ENCODE assay signal across 7 cellular contexts in the genomic region with DNA sequence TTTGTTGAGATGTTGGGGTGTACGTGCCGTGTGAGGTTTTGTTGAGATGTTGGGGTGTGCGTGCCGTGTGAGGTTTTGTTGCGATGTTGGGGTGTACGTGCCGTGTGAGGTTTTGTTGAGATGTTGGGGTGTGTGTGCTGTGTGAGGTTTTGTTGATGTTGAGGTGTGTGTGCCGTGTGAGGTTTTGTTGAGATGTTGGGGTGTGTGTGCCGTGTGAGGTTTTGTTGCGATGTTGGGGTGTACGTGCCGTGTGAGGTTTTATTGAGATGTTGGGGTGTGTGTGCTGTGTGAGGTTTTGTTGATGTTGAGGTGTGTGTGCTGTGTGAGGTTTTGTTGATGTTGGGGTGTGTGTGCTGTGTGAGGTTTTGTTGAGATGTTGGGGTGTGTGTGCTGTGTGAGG. TPM values are rescaled to one million over a fixed set of nuclear protein-coding genes. Genes with fewer than 3 reads are reported as not detected.
A peak's percentile ranks its signal among the peaks of the same experiment; 100 is the strongest.
DNase-seq lines count a peak whose midpoint lies in the region; ATAC-seq, FAIRE-seq and TF ChIP-seq lines count a peak whose summit lies in the region.
"Not testable (repeated sequence)": the region's sequence is repeated elsewhere in the genome, so short reads cannot be mapped to it uniquely, and the experiment has no call there.

No MANE protein-coding gene starts in this region.

- not testable (repeated sequence) for H3K27me3 ChIP-seq in PC-3 (ENCODE audit: low read length); astrocyte (ENCODE audit: insufficient read depth, low read length); iPS-20b (ENCODE audit: insufficient read depth, low read length); skeletal muscle tissue (ENCODE audit: control insufficient read depth in 3 of 3, insufficient read depth in 3 of 3, low read length in 3 of 3)

- H3K4me3 Mint-ChIP-seq in astrocyte (ENCODE audit: unreplicated experiment): not testable (repeated sequence)

- H3K79me2 ChIP-seq in PC-3 (ENCODE audit: low read length) (peaks cover 45% of the 10 kb centered on the region), astrocyte (ENCODE audit: insufficient read depth, low read length) (peaks cover 65% of the 10 kb centered on the region)

- not testable (repeated sequence) for ATAC-seq in A549, PC-3

- H3K4me1 ChIP-seq in A549: peaks cover 49% of the 10 kb centered on the region
- H3K4me1 ChIP-seq in PC-3 (ENCODE audit: insufficient read depth, low read length): peaks cover 55% of the 10 kb centered on the region
- H3K4me1 ChIP-seq in astrocyte (ENCODE audit: insufficient read depth, low read length): peaks cover 44% of the 10 kb centered on the region
- peaks cover 22% of the 10 kb centered on the region for H3K4me1 ChIP-seq in iPS-20b (ENCODE audit: insufficient read depth, low read length)
- H3K4me1 ChIP-seq in skeletal muscle tissue (ENCODE audit: control insufficient read depth in 3 of 3, insufficient read depth in 3 of 3, low read length in 3 of 3): peaks cover 40 to 62% (median 50%) of the 10 kb centered on the region in 3 donors

- POLR2A ChIA-PET in A549 (lab: Yijun Ruan, JAX): not testable (repeated sequence)
- POLR2A ChIA-PET in PC-3 (lab: Charles Lee; ENCODE audit: unreplicated experiment): interaction anchor here (0.6 kb wide), 1 partner anchor 30 kb away, joined by 3 read pairs; no protein-coding TSS in a partner anchor

- CTCF ChIA-PET in A549 (lab: Yijun Ruan, JAX): interaction anchor here (1.9 to 2.6 kb wide), 3 partner anchors 8 to 113 kb away, joined by 4 to 12 read pairs (median 7); no protein-coding TSS in a partner anchor
- CTCF ChIA-PET in PC-3 (lab: Charles Lee): not testable (repeated sequence)

- not testable (repeated sequence) for H3K4me3 ChIP-seq in A549; astrocyte (ENCODE audit: insufficient read depth, low read depth, low read length); iPS-20b (ENCODE audit: low read length); skeletal muscle tissue (ENCODE audit: low read length in 3 of 3)
- peak overlapping the region; percentile 51; the same call in 1 of the 2 replicates for H3K4me3 ChIP-seq in PC-3 (ENCODE audit: low read length)

- TF ChIP-seq EP300 in A549 (IDR thresholded peaks at IDR 0.05): not testable (repeated sequence)

- H3K27ac Mint-ChIP-seq in astrocyte (ENCODE audit: unreplicated experiment): not testable (repeated sequence)

- 94% methylated on average over 12 of the region's 12 CpGs for WGBS in A549 (ENCODE audit: missing lambda C conversion rate)

- not testable (repeated sequence) for H3K36me3 ChIP-seq in KOPT-K1 (ENCODE audit: insufficient read depth, low read length); PC-3 (ENCODE audit: low read depth, low read length); astrocyte (ENCODE audit: insufficient read depth, low read length); iPS-20b (ENCODE audit: insufficient read depth, low read depth, low read length); skeletal muscle tissue (ENCODE audit: control insufficient read depth in 3 of 3, insufficient read depth in 3 of 3, low read length in 3 of 3)

- H3K27ac ChIP-seq in A549; astrocyte (ENCODE audit: low read depth, low read length); iPS-20b (ENCODE audit: low read length): not testable (repeated sequence)
- H3K27ac ChIP-seq in KOPT-K1 (ENCODE audit: low read depth, low read length, poor library complexity, severe bottlenecking) (peak overlapping the region; percentile 49), PC-3 (ENCODE audit: low read length) (peak overlapping the region; percentile 92), skeletal muscle tissue (ENCODE audit: low read depth, low read length) (peak overlapping the region; percentile 2)

- not testable (repeated sequence) for BruUV-seq in PC-3 (replicated peaks; lab: Mats Ljungman, UMichigan)

- TF ChIP-seq RAD21 in A549 (conservative IDR thresholded peaks at IDR 0.05 in 1 of 2, IDR thresholded peaks at IDR 0.05 in 1 of 2): not testable (repeated sequence)

- TF ChIP-seq POLR2A in A549 (IDR thresholded peaks at IDR 0.05; ENCODE audit: low read length); GM12891 (IDR thresholded peaks at IDR 0.05; ENCODE audit: low read depth, low read length): not testable (repeated sequence)

- H4K20me1 ChIP-seq in PC-3 (ENCODE audit: low read length): not testable (repeated sequence)
- peaks cover 85% of the 10 kb centered on the region for H4K20me1 ChIP-seq in astrocyte (ENCODE audit: insufficient read depth, low read length)

- H3K4me1 Mint-ChIP-seq in astrocyte (ENCODE audit: low read depth, unreplicated experiment): peaks cover 16% of the 10 kb centered on the region

- H2AFZ ChIP-seq in PC-3 (ENCODE audit: low read length); astrocyte (ENCODE audit: low read depth, low read length): not testable (repeated sequence)

- FAIRE-seq in A549 (lab: Jason Lieb, UNC); astrocyte (lab: Jason Lieb, UNC): not testable (repeated sequence)
- peak; percentile 50 for FAIRE-seq in GM12891 (lab: Jason Lieb, UNC)

- H3K9me2 ChIP-seq in PC-3 (replicated peaks; ENCODE audit: low read length): not testable (repeated sequence)

- not testable (repeated sequence) for H3K27me3 Mint-ChIP-seq in astrocyte (ENCODE audit: low read depth, unreplicated experiment)

- TF ChIP-seq CTCF in A549 (IDR thresholded peaks at IDR 0.05); PC-3 (conservative IDR thresholded peaks at IDR 0.05; ENCODE audit: low read depth, low read length); astrocyte (IDR thresholded peaks at IDR 0.05; ENCODE audit: insufficient read depth, low read depth, low read length): not testable (repeated sequence)

- intact Hi-C loops in PC-3 (cut with micrococcal nuclease): loop anchor here (1.0 to 2.0 kb wide), 2 partner anchors 36 to 64 kb away; partner anchors contain the start of gene INPP5A

- DNase-seq in A549 (ENCODE audit: low read depth in 1 of 2, low spot score in 1 of 2); GM12891 (ENCODE audit: insufficient read length, low spot score); PC-3; astrocyte (ENCODE audit: low read depth): not testable (repeated sequence)

- peak overlapping the region; percentile 63 for H3K9ac ChIP-seq in PC-3 (ENCODE audit: low read length)
- peak overlapping the region; percentile 12 for H3K9ac ChIP-seq in astrocyte (ENCODE audit: low read length)
- H3K9ac ChIP-seq in iPS-20b (ENCODE audit: low read depth, low read length): peak overlapping the region; percentile 25; the same call in 1 of the 2 replicates
- H3K9ac ChIP-seq in skeletal muscle tissue (ENCODE audit: low read depth in 1 of 3, low read length in 3 of 3): not testable (repeated sequence)

- not testable (repeated sequence) for H3K36me3 Mint-ChIP-seq in astrocyte (ENCODE audit: low read depth, unreplicated experiment)

- H3K4me2 ChIP-seq in A549 (peak overlapping the region; percentile 74; the same call in 2 of the 3 replicates), PC-3 (ENCODE audit: low read length) (peak overlapping the region; percentile 73), astrocyte (ENCODE audit: low read length) (peak overlapping the region; percentile 66)

- not testable (repeated sequence) for H3F3A ChIP-seq in PC-3 (ENCODE audit: low read length, unreplicated experiment)

- not testable (repeated sequence) for H3K9me3 ChIP-seq in A549; KOPT-K1 (ENCODE audit: insufficient read depth, low read length, poor library complexity, severe bottlenecking); PC-3 (ENCODE audit: low read length); astrocyte (ENCODE audit: insufficient read depth, low read depth, low read length); iPS-20b (ENCODE audit: insufficient read depth, low read depth, low read length); skeletal muscle tissue (ENCODE audit: control insufficient read depth in 3 of 3, low read length in 3 of 3)

- not testable (repeated sequence) for H3K9me3 Mint-ChIP-seq in astrocyte (ENCODE audit: unreplicated experiment)

RNA-seq across cellular contexts. Expression of gene INPP5A, which starts 35.4 kb away (rescaled TPM):
- polyA plus RNA-seq in A549 (2011; rRNA removed): 12.0 and 13.7 TPM in 2 replicates
- polyA plus RNA-seq in A549 (2012; cell fraction: cytosol; rRNA removed): 10.7 and 11.9 TPM in 2 replicates
- 7.8 and 8.6 TPM in 2 replicates for polyA plus RNA-seq in A549 (2012; cell fraction: nucleus; rRNA removed)
- 11.5 to 15.1 TPM (median 12.3 TPM) in 3 replicates for polyA plus RNA-seq in A549 (2017; fragmentation: RNase III; extraction: RNeasy Plus Mini Kit Qiagen cat#74134 plus additional on column Dnase treatment)
- polyA minus RNA-seq in A549 (2011; rRNA and poly(A)+ RNA removed): 12.6 and 19.2 TPM in 2 replicates
- polyA plus RNA-seq in GM12891 (2012; ENCODE audit: low read depth, missing spikeins): 4.0 TPM
- total RNA-seq in PC-3 (2014; rRNA removed): 22.6 and 27.8 TPM in 2 replicates
- total RNA-seq in astrocyte: 29.2 and 39.1 TPM in 2 replicates
- 50.6 TPM for total RNA-seq in skeletal muscle tissue
